Comparison of ENCODE assay signal across 8 cellular contexts in the genomic region with DNA sequence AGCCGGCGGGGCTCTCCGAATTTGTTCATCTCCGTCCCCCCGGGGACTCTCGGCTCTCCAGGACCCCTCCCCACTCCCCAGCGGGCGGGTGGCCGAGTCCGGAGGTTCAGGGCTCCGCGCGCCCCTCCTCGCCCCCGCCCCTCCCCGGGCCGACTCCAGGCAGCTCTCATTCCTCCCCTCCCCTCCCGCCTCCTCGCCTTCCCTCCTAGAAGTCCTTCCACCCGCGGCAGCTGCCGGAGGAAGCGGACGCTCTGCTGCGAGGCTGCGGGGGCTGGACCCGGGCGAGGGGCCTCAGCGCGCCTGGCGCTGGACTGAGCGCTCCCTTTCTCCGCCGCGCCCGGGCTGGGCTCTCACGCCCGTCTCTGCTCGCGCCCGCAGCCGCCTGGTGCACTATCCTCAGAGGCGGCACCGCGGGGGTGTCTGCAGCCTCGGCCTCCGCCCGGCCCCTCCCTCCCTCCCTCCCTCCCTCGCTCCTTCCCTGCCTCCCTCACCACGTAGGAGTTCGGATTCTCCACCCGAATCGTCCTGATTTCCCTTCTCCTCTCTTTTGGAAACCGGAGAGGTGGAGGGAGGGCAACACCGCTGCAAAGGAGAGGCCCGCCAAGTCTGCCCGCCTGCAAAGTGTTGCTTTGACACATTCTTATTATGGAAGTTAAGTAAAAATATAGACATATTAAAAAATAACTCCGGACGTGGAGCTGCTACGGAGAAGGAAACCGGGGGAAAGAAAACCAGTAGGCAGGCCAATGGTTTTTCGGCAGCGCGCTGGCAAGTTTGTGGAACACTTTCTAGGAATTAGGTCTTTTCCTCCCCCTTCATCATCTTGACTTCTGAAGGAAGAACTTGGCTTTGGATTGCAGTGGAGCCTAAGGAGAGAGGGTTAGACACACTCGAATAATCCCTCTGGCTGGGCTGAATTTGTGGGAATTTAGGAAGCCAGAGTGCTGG. TPM values are rescaled to one million over a fixed set of nuclear protein-coding genes. Genes with fewer than 3 reads are reported as not detected.
DNase-seq lines count a peak whose midpoint lies in the region; ATAC-seq and TF ChIP-seq lines count a peak whose summit lies in the region.

Gene ROBO2 (plus strand): TSS at position 494 of the 948 bp plus-strand sequence. CDS start 687 bp downstream, outside the sequence.

- CTCF ChIA-PET in HEK293T (lab: Yijun Ruan, JAX): interaction anchor here (3.0 kb wide), 1 partner anchor 280 kb away, joined by 21 read pairs; no protein-coding TSS in a partner anchor

- H3K9me3 Mint-ChIP-seq in osteocyte (ENCODE audit: unreplicated experiment): no peaks in the 10 kb centered on the region
- H3K9me3 Mint-ChIP-seq in effector memory CD8-positive, alpha-beta T cell: peaks cover 5 to 18% of the 10 kb centered on the region in 2 donors

- peak within 1 kb of the TSS; percentile 95 for H3K4me3 Mint-ChIP-seq in osteocyte (ENCODE audit: unreplicated experiment)
- H3K4me3 Mint-ChIP-seq in effector memory CD8-positive, alpha-beta T cell: no peak within 1 kb of the TSS

- peaks cover 25% of the 10 kb centered on the region for H3K4me1 Mint-ChIP-seq in osteocyte (ENCODE audit: unreplicated experiment)
- no peaks in the 10 kb centered on the region for H3K4me1 Mint-ChIP-seq in effector memory CD8-positive, alpha-beta T cell (ENCODE audit: low read depth in 2 of 2)

- H3K4me3 ChIP-seq in fibroblast of villous mesenchyme (ENCODE audit: low read depth, low read length): peak within 1 kb of the TSS; percentile 5

- H3K27me3 Mint-ChIP-seq in osteocyte (ENCODE audit: unreplicated experiment): no peaks in the 10 kb centered on the region
- H3K27me3 Mint-ChIP-seq in effector memory CD8-positive, alpha-beta T cell: peaks cover 0 to 17% of the 10 kb centered on the region in 2 donors

- POLR2A ChIA-PET in HEK293T (lab: Yijun Ruan, JAX): interaction anchor here (1.2 to 2.9 kb wide), 6 partner anchors 41 to 217 kb away, joined by 5 to 16 read pairs (median 6); no protein-coding TSS in a partner anchor

- TF ChIP-seq CTCF in fibroblast of villous mesenchyme (IDR thresholded peaks at IDR 0.05; ENCODE audit: insufficient read depth, low read depth, low read length): no peak
- no peak for TF ChIP-seq CTCF in osteocyte (IDR thresholded peaks at IDR 0.05)

- no peak for ATAC-seq in HG02678 (IDR thresholded peaks at IDR 0.05; ENCODE audit: unreplicated experiment)
- ATAC-seq in effector memory CD8-positive, alpha-beta T cell (replicated peaks): no peak
- no peak for ATAC-seq in GM18867 (IDR thresholded peaks at IDR 0.05; ENCODE audit: unreplicated experiment)
- no peak for ATAC-seq in GM21447 (IDR thresholded peaks at IDR 0.05; ENCODE audit: unreplicated experiment)

- H3K36me3 Mint-ChIP-seq in osteocyte (ENCODE audit: unreplicated experiment): no peaks in the 10 kb centered on the region
- H3K36me3 Mint-ChIP-seq in effector memory CD8-positive, alpha-beta T cell (ENCODE audit: insufficient read depth): peaks cover 3% of the 10 kb centered on the region

- DNase-seq in HEK293T (ENCODE audit: extremely low spot score): peak; percentile 54
- DNase-seq in SHP77 (lab: John Stamatoyannopoulos, UW): peak; percentile 79 to 82
- DNase-seq in fibroblast of villous mesenchyme (ENCODE audit: low read depth): peak; percentile 2
- peak; percentile 89 for DNase-seq in osteocyte (ENCODE audit: extremely low spot score, unreplicated experiment)
- DNase-seq in effector memory CD8-positive, alpha-beta T cell: no peak

- H3K27ac Mint-ChIP-seq in osteocyte (ENCODE audit: unreplicated experiment): peak within 1 kb of the TSS; percentile 88
- no peak within 1 kb of the TSS for H3K27ac Mint-ChIP-seq in effector memory CD8-positive, alpha-beta T cell

TF ChIP-seq in HEK293T, 16 proteins besides CTCF, POLR2A, EP300 and RAD21:
- TF ChIP-seq, protein P1, sequence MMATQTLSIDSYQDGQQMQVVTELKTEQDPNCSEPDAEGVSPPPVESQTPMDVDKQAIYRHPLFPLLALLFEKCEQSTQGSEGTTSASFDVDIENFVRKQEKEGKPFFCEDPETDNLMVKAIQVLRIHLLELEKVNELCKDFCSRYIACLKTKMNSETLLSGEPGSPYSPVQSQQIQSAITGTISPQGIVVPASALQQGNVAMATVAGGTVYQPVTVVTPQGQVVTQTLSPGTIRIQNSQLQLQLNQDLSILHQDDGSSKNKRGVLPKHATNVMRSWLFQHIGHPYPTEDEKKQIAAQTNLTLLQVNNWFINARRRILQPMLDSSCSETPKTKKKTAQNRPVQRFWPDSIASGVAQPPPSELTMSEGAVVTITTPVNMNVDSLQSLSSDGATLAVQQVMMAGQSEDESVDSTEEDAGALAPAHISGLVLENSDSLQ (IDR thresholded peaks at IDR 0.05): no peak
- TF ChIP-seq ZNF384 (IDR thresholded peaks at IDR 0.05): no peak
TF ChIP-seq in HEK293T: peak in this region for 0.

RNA-seq across cellular contexts. Expression of gene ROBO2, which starts in this region (rescaled TPM):
- total RNA-seq in fibroblast of villous mesenchyme (3.0 and 6.1 TPM in 2 replicates), osteocyte (18.4 and 19.0 TPM in 2 replicates)

Comparison
In these comparisons a context has a peak if more than half of its experiments do, and no peak if none do; other contexts are left out.
1. DNase-seq: peak in HEK293T (single experiment), SHP77 (2 of 2), fibroblast of villous mesenchyme (single experiment) and osteocyte (single experiment); none in effector memory CD8-positive, alpha-beta T cell (0 of 3).